Comparison of ENCODE assay signal across 8 cellular contexts in the genomic region with DNA sequence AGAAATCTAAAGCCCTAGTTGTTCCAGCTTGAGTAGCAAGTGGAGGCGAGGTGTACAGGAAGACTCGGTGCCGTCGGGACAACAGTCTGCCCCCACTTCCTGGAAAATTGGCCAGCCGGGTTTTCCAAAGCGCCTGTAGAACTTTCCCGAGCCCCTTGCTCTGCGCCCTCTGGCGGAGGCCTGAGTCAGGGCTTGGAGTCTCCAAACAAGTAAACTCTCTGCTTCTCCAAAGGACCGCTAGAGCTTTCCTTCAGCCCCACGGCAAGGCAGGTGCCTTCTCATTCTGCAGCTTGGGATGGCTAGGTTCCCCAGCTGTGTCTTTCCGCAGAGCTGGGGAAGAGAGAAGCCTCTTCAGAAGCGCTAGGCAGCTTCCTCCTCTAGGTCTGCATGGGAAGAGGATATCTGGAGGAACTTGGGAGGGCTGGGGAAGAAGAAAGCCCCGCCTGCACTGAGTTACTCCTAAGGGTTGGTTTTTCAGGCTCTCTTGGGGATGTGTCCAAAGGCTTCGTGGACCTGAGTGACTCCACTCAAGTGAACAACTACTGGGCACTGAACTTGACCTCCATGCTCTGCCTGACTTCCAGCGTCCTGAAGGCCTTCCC. TPM values are rescaled to one million over a fixed set of nuclear protein-coding genes. Genes with fewer than 3 reads are reported as not detected.
DNase-seq lines count a peak whose midpoint lies in the region; ATAC-seq and TF ChIP-seq lines count a peak whose summit lies in the region.

No MANE protein-coding gene starts in this region.

- ATAC-seq in GM21786 (IDR thresholded peaks at IDR 0.05; ENCODE audit: unreplicated experiment), result peak; percentile 27

- 15% methylated on average over 12 of the region's 16 CpGs for WGBS in suprapubic skin

- H3K4me3 Mint-ChIP-seq in nephron progenitor cell, result peak overlapping the region; percentile 78

- peak overlapping the region; percentile 39 for H3K27ac ChIP-seq in suprapubic skin

- no peak for TF ChIP-seq EP300 in suprapubic skin (IDR thresholded peaks at IDR 0.05)

- H3K27ac Mint-ChIP-seq in nephron progenitor cell, result no peak overlapping the region

- peaks cover 11% of the 10 kb centered on the region for H3K36me3 ChIP-seq in suprapubic skin

- peaks cover 82% of the 10 kb centered on the region for H3K27me3 Mint-ChIP-seq in nephron progenitor cell (ENCODE audit: low read depth, poor library complexity)

- peaks cover 6% of the 10 kb centered on the region for H3K4me1 Mint-ChIP-seq in nephron progenitor cell

- H3K36me3 Mint-ChIP-seq in nephron progenitor cell (ENCODE audit: low read depth), result no peaks in the 10 kb centered on the region

- TF ChIP-seq CTCF in nephron progenitor cell (IDR thresholded peaks at IDR 0.05), result peak; percentile 85
- peak; percentile 47 to 94 for TF ChIP-seq CTCF in suprapubic skin (IDR thresholded peaks at IDR 0.05)

- peaks cover 24% of the 10 kb centered on the region for H3K4me1 ChIP-seq in suprapubic skin

- peak overlapping the region; percentile 60 for H3K4me3 ChIP-seq in suprapubic skin

- no peaks in the 10 kb centered on the region for H3K9me3 Mint-ChIP-seq in nephron progenitor cell

- TF ChIP-seq POLR2A in suprapubic skin (IDR thresholded peaks at IDR 0.05), result no peak

- H3K9me3 ChIP-seq in suprapubic skin, result no peaks in the 10 kb centered on the region

- peak; percentile 95 for DNase-seq in DMS53 (lab: John Stamatoyannopoulos, UW)
- DNase-seq in KG1 (lab: John Stamatoyannopoulos, UW), result peak; percentile 51
- peak; percentile 63 for DNase-seq in activated naive CD4-positive, alpha-beta T cell treated with Interleukin-2 at 50 U/mL for 16 hours
- peak; percentile 80 for DNase-seq in foreskin melanocyte
- peak; percentile 92 for DNase-seq in nephron progenitor cell
- DNase-seq in suprapubic skin (ENCODE audit: low spot score in 2 of 2), result peak; percentile 92 to 94

- H3K27me3 ChIP-seq in suprapubic skin, result no peaks in the 10 kb centered on the region

TF ChIP-seq in PFSK-1, 5 proteins besides CTCF, POLR2A, EP300 and RAD21:
- no peak for TF ChIP-seq POLR2AphosphoS5 (IDR thresholded peaks at IDR 0.05; ENCODE audit: low read depth, low read length)
- TF ChIP-seq, protein P1, sequence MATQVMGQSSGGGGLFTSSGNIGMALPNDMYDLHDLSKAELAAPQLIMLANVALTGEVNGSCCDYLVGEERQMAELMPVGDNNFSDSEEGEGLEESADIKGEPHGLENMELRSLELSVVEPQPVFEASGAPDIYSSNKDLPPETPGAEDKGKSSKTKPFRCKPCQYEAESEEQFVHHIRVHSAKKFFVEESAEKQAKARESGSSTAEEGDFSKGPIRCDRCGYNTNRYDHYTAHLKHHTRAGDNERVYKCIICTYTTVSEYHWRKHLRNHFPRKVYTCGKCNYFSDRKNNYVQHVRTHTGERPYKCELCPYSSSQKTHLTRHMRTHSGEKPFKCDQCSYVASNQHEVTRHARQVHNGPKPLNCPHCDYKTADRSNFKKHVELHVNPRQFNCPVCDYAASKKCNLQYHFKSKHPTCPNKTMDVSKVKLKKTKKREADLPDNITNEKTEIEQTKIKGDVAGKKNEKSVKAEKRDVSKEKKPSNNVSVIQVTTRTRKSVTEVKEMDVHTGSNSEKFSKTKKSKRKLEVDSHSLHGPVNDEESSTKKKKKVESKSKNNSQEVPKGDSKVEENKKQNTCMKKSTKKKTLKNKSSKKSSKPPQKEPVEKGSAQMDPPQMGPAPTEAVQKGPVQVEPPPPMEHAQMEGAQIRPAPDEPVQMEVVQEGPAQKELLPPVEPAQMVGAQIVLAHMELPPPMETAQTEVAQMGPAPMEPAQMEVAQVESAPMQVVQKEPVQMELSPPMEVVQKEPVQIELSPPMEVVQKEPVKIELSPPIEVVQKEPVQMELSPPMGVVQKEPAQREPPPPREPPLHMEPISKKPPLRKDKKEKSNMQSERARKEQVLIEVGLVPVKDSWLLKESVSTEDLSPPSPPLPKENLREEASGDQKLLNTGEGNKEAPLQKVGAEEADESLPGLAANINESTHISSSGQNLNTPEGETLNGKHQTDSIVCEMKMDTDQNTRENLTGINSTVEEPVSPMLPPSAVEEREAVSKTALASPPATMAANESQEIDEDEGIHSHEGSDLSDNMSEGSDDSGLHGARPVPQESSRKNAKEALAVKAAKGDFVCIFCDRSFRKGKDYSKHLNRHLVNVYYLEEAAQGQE (IDR thresholded peaks at IDR 0.05; ENCODE audit: insufficient read depth in 1 of 2, low read depth in 2 of 2, low read length in 2 of 2), result peak; percentile 16 to 61; a peak in 1 of 4 replicates

RNA-seq across cellular contexts. Expression of a gene that starts 0.7 kb away (rescaled TPM):
- polyA plus RNA-seq in PFSK-1 (2012; ENCODE audit: insufficient read length, low read depth), result 6.0 TPM
- total RNA-seq in suprapubic skin, result 10 to 100 TPM; 11.9 to 14.2 (median 14.1) TPM

RNA-seq across cellular contexts. Expression of a gene that starts 29.4 kb away (rescaled TPM):
- not detected for polyA plus RNA-seq in PFSK-1 (2012; ENCODE audit: insufficient read length, low read depth)
- not detected for total RNA-seq in suprapubic skin

Comparison
In these comparisons a context has a peak if more than half of its experiments do, and no peak if none do; other contexts are left out.
1. Peak in every context shown above with its lines: DNase-seq, ATAC-seq, H3K4me3 ChIP-seq and H3K27ac ChIP-seq.